ENCODE assay signal across 8 cellular contexts in the genomic region with DNA sequence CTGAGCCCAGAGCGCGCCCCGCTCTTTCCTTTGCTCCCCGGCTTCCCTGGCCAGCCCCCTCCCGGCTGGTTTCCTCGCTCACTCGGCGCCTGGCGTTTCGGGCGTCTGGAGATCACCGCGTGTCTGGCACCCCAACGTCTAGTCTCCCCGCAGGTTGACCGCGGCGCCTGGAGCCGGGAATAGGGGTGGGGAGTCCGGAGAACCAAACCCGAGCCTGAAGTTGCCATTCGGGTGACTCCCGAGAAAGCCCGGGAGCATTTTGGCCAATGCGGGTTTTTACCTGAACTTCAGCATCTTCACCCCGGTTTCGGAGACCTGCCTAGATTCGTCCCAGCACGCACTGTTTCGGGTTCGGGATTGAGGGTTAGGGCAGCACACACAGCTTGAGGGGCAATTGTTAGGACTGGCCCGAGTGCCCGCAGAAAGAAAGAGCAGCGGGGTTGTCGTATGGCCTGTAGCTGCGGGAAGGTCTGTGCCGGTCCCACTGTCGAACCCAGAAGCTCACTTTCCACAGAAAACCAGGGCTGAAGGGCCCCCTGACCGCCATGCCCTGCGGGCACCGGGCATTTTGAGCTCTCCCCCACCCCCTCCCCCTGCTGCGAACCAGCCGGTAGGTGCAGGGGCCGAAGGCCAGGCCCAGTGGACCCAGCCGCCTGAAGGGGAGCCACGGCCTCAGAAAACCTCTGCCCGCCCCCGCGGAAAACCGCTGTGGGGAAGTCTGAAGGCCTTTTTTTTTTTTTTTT. TPM values are rescaled to one million over a fixed set of nuclear protein-coding genes. Genes with fewer than 3 reads are reported as not detected.
DNase-seq lines count a peak whose midpoint lies in the region; ATAC-seq, FAIRE-seq and TF ChIP-seq lines count a peak whose summit lies in the region.

No MANE protein-coding gene starts in this region.

- WGBS in GM12878 (ENCODE audit: insufficient coverage, insufficient replicate concordance, low lambda C conversion rate, missing lambda C conversion rate) = 9% methylated on average over 50 of the region's 50 CpGs

- H3K9me3 ChIP-seq in left ventricle myocardium inferior (replicated peaks) = no peaks in the 10 kb centered on the region
- no peaks in the 10 kb centered on the region for H3K9me3 ChIP-seq in GM12878 (replicated peaks; ENCODE audit: control insufficient read depth, insufficient read depth, low read length)
- no peaks in the 10 kb centered on the region for H3K9me3 ChIP-seq in mucosa of rectum (ENCODE audit: control insufficient read depth in 2 of 2, low read length in 2 of 2)
- no peaks in the 10 kb centered on the region for H3K9me3 ChIP-seq in tibial artery

- peak; percentile 38; the same call in 1 of the 2 replicates for TF ChIP-seq RAD21 in GM12878 (IDR thresholded peaks at IDR 0.05; ENCODE audit: insufficient read depth, low read depth, low read length)

- no peak overlapping the region for H2AFZ ChIP-seq in GM12878 (ENCODE audit: control insufficient read depth, low read depth, low read length)

- H3K9ac ChIP-seq in GM12878 (ENCODE audit: control insufficient read depth, insufficient read depth, low read length) (peak overlapping the region; percentile 71), mucosa of rectum (ENCODE audit: low read depth in 1 of 2, low read length in 2 of 2) (peak overlapping the region; percentile 24 to 81)

- no peak; the same call in 1 of the 2 replicates for TF ChIP-seq POLR2A in GM12878 (IDR thresholded peaks at IDR 0.05; ENCODE audit: low read depth, low read length)

- RAD21 ChIA-PET in GM12878 (lab: Charles Lee; ENCODE audit: unreplicated experiment) = interaction anchor here (2.3 to 3.3 kb wide), 2 partner anchors 84 to 86 kb away, joined by 10 to 16 read pairs; no protein-coding TSS in a partner anchor

- SMC1A ChIA-PET in GM12878 (lab: Charles Lee; ENCODE audit: uncharacterized antibody, unreplicated experiment) = interaction anchor here (0.7 to 1.6 kb wide), 2 partner anchors 15 to 125 kb away, joined by 3 to 4 read pairs; no protein-coding TSS in a partner anchor

- peaks cover 28% of the 10 kb centered on the region for H4K20me1 ChIP-seq in GM12878 (ENCODE audit: control insufficient read depth, insufficient read depth)

- H3K79me2 ChIP-seq in GM12878 (ENCODE audit: control insufficient read depth, insufficient read depth, low read length) = peaks cover 37% of the 10 kb centered on the region

- intact Hi-C loops in left ventricle myocardium inferior (cut with micrococcal nuclease) (no loop called here), cardiac septum (cut with DNase I) (loop anchor here (5.0 kb wide), 1 partner anchor 34 kb away; no protein-coding TSS in a partner anchor), GM12878 (cut with micrococcal nuclease; ENCODE audit: unreplicated experiment) (loop anchor here (5.0 kb wide), 4 partner anchors 44 to 184 kb away; no protein-coding TSS in a partner anchor), tibial artery (cut with DNase I; ENCODE audit: low total_unique reads) (loop anchor here (5.0 to 10.0 kb wide), 3 partner anchors 44 to 121 kb away; no protein-coding TSS in a partner anchor)

- H3K27ac ChIP-seq in left ventricle myocardium inferior (replicated peaks) = no peak overlapping the region
- H3K27ac ChIP-seq in GM12878 (ENCODE audit: control insufficient read depth, insufficient read depth) = no peak overlapping the region
- H3K27ac ChIP-seq in mucosa of rectum (ENCODE audit: low read depth in 2 of 2, low read length in 2 of 2) = no peak overlapping the region
- peak overlapping the region in 1 of 2 donors; percentile 88 for H3K27ac ChIP-seq in tibial artery

- in situ Hi-C loops in GM12878 (cut with MboI) = no loop called here

- no peak; a peak in 1 of 4 replicates for TF ChIP-seq EP300 in GM12878 (IDR thresholded peaks at IDR 0.05; ENCODE audit: borderline replicate concordance in 1 of 2, control insufficient read depth in 1 of 2, low read depth in 2 of 2, low read length in 2 of 2)

- CTCF ChIA-PET in GM12878 (lab: Yijun Ruan, JAX) = interaction anchor here (1.0 to 1.6 kb wide), 3 partner anchors 83 to 124 kb away, joined by 3 to 4 read pairs (median 4); no protein-coding TSS in a partner anchor

- H3K4me2 ChIP-seq in GM12878 (ENCODE audit: control insufficient read depth, insufficient read depth) = peak overlapping the region; percentile 64

- no peak for DNase-seq in left ventricle myocardium inferior
- DNase-seq in cardiac septum (ENCODE audit: low spot score) = no peak
- no peak for DNase-seq in GM12878 (ENCODE audit: low read depth, low spot score)
- no peak for DNase-seq in tibial artery
- DNase-seq in glomerular visceral epithelial cell (ENCODE audit: extremely low spot score) = no peak
- no peak for DNase-seq in NCI-H2029 treated with DMSO at 0.1 percent for 48 hours (lab: John Stamatoyannopoulos, UW)

- POLR2A ChIA-PET in GM12878 (lab: Charles Lee) = interaction anchor here (0.7 to 1.8 kb wide), 5 partner anchors 8 to 36 kb away, joined by 3 to 6 read pairs (median 4); no protein-coding TSS in a partner anchor

- peaks cover 48% of the 10 kb centered on the region for H3K27me3 ChIP-seq in left ventricle myocardium inferior (ENCODE audit: low read depth)
- H3K27me3 ChIP-seq in GM12878 (replicated peaks in 1 of 2; ENCODE audit: control insufficient read depth in 2 of 2, insufficient read depth in 2 of 2, low read length in 1 of 2) = no peaks in the 10 kb centered on the region
- no peaks in the 10 kb centered on the region for H3K27me3 ChIP-seq in mucosa of rectum (ENCODE audit: control insufficient read depth in 2 of 2, insufficient read depth in 2 of 2, low read length in 2 of 2)
- H3K27me3 ChIP-seq in tibial artery = no peaks in the 10 kb centered on the region

- no TSS peak for BruUV-seq in GM12878 (replicated peaks; lab: Mats Ljungman, UMichigan)

- no peak for FAIRE-seq in GM12878 (lab: Jason Lieb, UNC)

- TF ChIP-seq CTCF in left ventricle myocardium inferior (IDR thresholded peaks at IDR 0.05; ENCODE audit: borderline replicate concordance) = no peak
- TF ChIP-seq CTCF in GM12878 (IDR thresholded peaks at IDR 0.05 in 2 of 3, conservative IDR thresholded peaks at IDR 0.05 in 1 of 3; ENCODE audit: control insufficient read depth in 2 of 3, extremely low read depth in 1 of 3, insufficient read depth in 1 of 3, low read depth in 3 of 3, low read length in 3 of 3) = no peak; a peak in 1 of 6 replicates
- TF ChIP-seq CTCF in tibial artery (IDR thresholded peaks at IDR 0.05) = no peak

- peaks cover 62% of the 10 kb centered on the region for H3K4me1 ChIP-seq in left ventricle myocardium inferior
- peaks cover 16% of the 10 kb centered on the region for H3K4me1 ChIP-seq in GM12878 (ENCODE audit: control insufficient read depth, insufficient read depth, low read length)
- H3K4me1 ChIP-seq in mucosa of rectum (ENCODE audit: control insufficient read depth in 2 of 2, insufficient read depth in 2 of 2, low read length in 2 of 2) = peaks cover 21 to 27% of the 10 kb centered on the region in 2 donors
- peaks cover 7 to 60% (median 43%) of the 10 kb centered on the region in 4 donors for H3K4me1 ChIP-seq in tibial artery

- no peaks in the 10 kb centered on the region for H3K36me3 ChIP-seq in left ventricle myocardium inferior
- peaks cover 0 to 2% of the 10 kb centered on the region in 2 experiments; a peak in 3 of 4 replicates for H3K36me3 ChIP-seq in GM12878 (ENCODE audit: control insufficient read depth in 2 of 2, insufficient read depth in 2 of 2, low read length in 1 of 2)
- peaks cover 4 to 6% of the 10 kb centered on the region in 2 donors for H3K36me3 ChIP-seq in mucosa of rectum (ENCODE audit: control insufficient read depth in 2 of 2, insufficient read depth in 2 of 2, low read length in 2 of 2)
- H3K36me3 ChIP-seq in tibial artery = peaks cover 3 to 13% (median 13%) of the 10 kb centered on the region in 3 donors

- H3K4me3 ChIP-seq in left ventricle myocardium inferior (peak overlapping the region; percentile 91), GM12878 (peak overlapping the region; percentile 91), mucosa of rectum (ENCODE audit: low read length in 2 of 2) (peak overlapping the region; percentile 83 to 87), tibial artery (peak overlapping the region; percentile 97 to 98)

- peak; percentile 23 for ATAC-seq in GM12878
- no peak for ATAC-seq in GM21528 (IDR thresholded peaks at IDR 0.05; ENCODE audit: low FRiP score, unreplicated experiment)

TF ChIP-seq in GM12878, 131 proteins besides CTCF, POLR2A, EP300 and RAD21 (continues in another document):
- TF ChIP-seq ATF7 (IDR thresholded peaks at IDR 0.05; ENCODE audit: low read depth) = peak; percentile 51; the same call in 1 of the 2 replicates
- TF ChIP-seq SIX5 (IDR thresholded peaks at IDR 0.05; ENCODE audit: low read depth, low read length, severe bottlenecking) = no peak
- TF ChIP-seq ATF3 (IDR thresholded peaks at IDR 0.05; ENCODE audit: borderline replicate concordance, extremely low read depth, low read depth, low read length) = no peak
- TF ChIP-seq SPI1 (IDR thresholded peaks at IDR 0.05; ENCODE audit: borderline replicate concordance, insufficient read depth, low read depth, low read length) = 0 out of 2 replicates have a peak, but pooled peaks have one; percentile 10
- TF ChIP-seq CREB1 (IDR thresholded peaks at IDR 0.05; ENCODE audit: low read depth) = 0 out of 2 replicates have a peak, but pooled peaks have one; percentile 33
- TF ChIP-seq MTA2 (IDR thresholded peaks at IDR 0.05; ENCODE audit: low read depth) = no peak

RNA-seq across cellular contexts. Expression of gene FOXP4, which starts 2.1 kb away (rescaled TPM):
- total RNA-seq in left ventricle myocardium inferior (15.0 TPM), cardiac septum (20.3 TPM), GM12878 (2014; rRNA removed) (3.4 and 5.1 TPM in 2 replicates), GM12878 (2014; rRNA removed; fragmentation: Illumina TruSeq; extraction: Trizol) (1.8 and 2.3 TPM in 2 replicates), GM12878 (2021) (41.6 and 46.1 TPM in 2 replicates)
- total RNA-seq in GM12878 (2013; cell fraction: nucleolus; rRNA removed) = 18.2 and 18.6 TPM in 2 replicates
- 4.1 TPM for polyA plus RNA-seq in GM12878 (2011; ENCODE audit: low read depth)
- polyA plus RNA-seq in GM12878 (2011; rRNA removed) (0.73 and 2.3 TPM in 2 replicates), GM12878 (2014; fragmentation: Illumina TruSeq; extraction: Trizol) (1.9 and 6.3 TPM in 2 replicates), GM12878 (2014; fragmentation: Nextera tagmentation; extraction: Ambion mirVana) (under 1 TPM; 0.31 to 0.40 TPM), GM12878 (2014; rRNA removed) (12.0 and 16.6 TPM in 2 replicates), GM12878 (2016; fragmentation: Nextera tagmentation; extraction: Ambion mirVana) (1 to 10 TPM; 2.1 to 2.3 TPM)
- 4.1 and 4.7 TPM in 2 replicates for polyA plus RNA-seq in GM12878 (2011; cell fraction: cytosol; rRNA removed)
- polyA plus RNA-seq in GM12878 (2011; cell fraction: nucleus; rRNA removed) = 18.4 and 27.1 TPM in 2 replicates
- 18.6 and 19.7 TPM in 2 replicates for polyA plus RNA-seq in GM12878 (2012)
- polyA minus RNA-seq in GM12878 (2011; rRNA and poly(A)+ RNA removed) = 3.1 and 7.7 TPM in 2 replicates
- 12.6 and 13.3 TPM in 2 replicates for polyA minus RNA-seq in GM12878 (2011; cell fraction: cytosol; rRNA and poly(A)+ RNA removed)
- polyA minus RNA-seq in GM12878 (2011; cell fraction: nucleus; rRNA and poly(A)+ RNA removed) = 4.7 and 9.2 TPM in 2 replicates
